ENCODE assay signal across 8 cellular contexts in genomic region chr5:100828071-100828689, GRCh38.
DNase-seq lines count a peak whose midpoint lies in the region; ATAC-seq lines count a peak whose summit lies in the region.

No MANE protein-coding gene starts in this region.

- ATAC-seq in HG02943 (IDR thresholded peaks at IDR 0.05; ENCODE audit: low read depth, unreplicated experiment) (peak; percentile 60), T-helper 17 cell (peak; percentile 46)

- H3K27me3 ChIP-seq in mucosa of rectum (ENCODE audit: control insufficient read depth in 2 of 2, insufficient read depth in 2 of 2, low read length in 2 of 2): no peaks in the 10 kb centered on the region

- H3K27me3 Mint-ChIP-seq in T-helper 17 cell: no peaks in the 10 kb centered on the region

- H3K4me1 Mint-ChIP-seq in T-helper 17 cell: peaks cover 36% of the 10 kb centered on the region

- H3K36me3 ChIP-seq in mucosa of rectum (ENCODE audit: control insufficient read depth in 2 of 2, insufficient read depth in 2 of 2, low read length in 2 of 2): no peaks in the 10 kb centered on the region

- peak overlapping the region; percentile 41 for H3K4me3 Mint-ChIP-seq in T-helper 17 cell

- H3K9ac ChIP-seq in mucosa of rectum (ENCODE audit: low read depth in 1 of 2, low read length in 2 of 2): no peak overlapping the region

- peak overlapping the region; percentile 72 for H3K27ac Mint-ChIP-seq in T-helper 17 cell

- H3K36me3 Mint-ChIP-seq in T-helper 17 cell (ENCODE audit: low read depth): peaks cover 2% of the 10 kb centered on the region

- H3K9me3 ChIP-seq in T-helper 17 cell (ENCODE audit: control insufficient read depth, low read length, poor library complexity, severe bottlenecking): no peaks in the 10 kb centered on the region
- no peaks in the 10 kb centered on the region for H3K9me3 ChIP-seq in mucosa of rectum (ENCODE audit: control insufficient read depth in 2 of 2, low read length in 2 of 2)

- peaks cover 5 to 12% of the 10 kb centered on the region in 2 donors for H3K4me1 ChIP-seq in mucosa of rectum (ENCODE audit: control insufficient read depth in 2 of 2, insufficient read depth in 2 of 2, low read length in 2 of 2)

- H3K27ac ChIP-seq in mucosa of rectum (ENCODE audit: low read depth in 2 of 2, low read length in 2 of 2): peak overlapping the region; percentile 65 to 67

- DNase-seq in activated naive CD4-positive, alpha-beta T cell treated with Interleukin-2 at 50 U/mL for 16 hours: peak; percentile 18
- no peak for DNase-seq in activated naive CD4-positive, alpha-beta T cell treated with anti-CD3 and anti-CD28 coated beads, Interleukin-2, amount 50 U/mL, for 16 hours
- DNase-seq in T-helper 17 cell (no peak), NCI-H345 treated with DMSO at 0.1 percent for 48 hours (lab: John Stamatoyannopoulos, UW; ENCODE audit: unreplicated experiment) (no peak), SKM-1 treated with dmso at 0.1 percent for 144 hours (lab: John Stamatoyannopoulos, UW; ENCODE audit: unreplicated experiment) (no peak), AG08396 (ENCODE audit: low spot score) (no peak)

- H3K4me3 ChIP-seq in mucosa of rectum (ENCODE audit: low read length in 2 of 2): no peak overlapping the region
